In the genomic region with DNA sequence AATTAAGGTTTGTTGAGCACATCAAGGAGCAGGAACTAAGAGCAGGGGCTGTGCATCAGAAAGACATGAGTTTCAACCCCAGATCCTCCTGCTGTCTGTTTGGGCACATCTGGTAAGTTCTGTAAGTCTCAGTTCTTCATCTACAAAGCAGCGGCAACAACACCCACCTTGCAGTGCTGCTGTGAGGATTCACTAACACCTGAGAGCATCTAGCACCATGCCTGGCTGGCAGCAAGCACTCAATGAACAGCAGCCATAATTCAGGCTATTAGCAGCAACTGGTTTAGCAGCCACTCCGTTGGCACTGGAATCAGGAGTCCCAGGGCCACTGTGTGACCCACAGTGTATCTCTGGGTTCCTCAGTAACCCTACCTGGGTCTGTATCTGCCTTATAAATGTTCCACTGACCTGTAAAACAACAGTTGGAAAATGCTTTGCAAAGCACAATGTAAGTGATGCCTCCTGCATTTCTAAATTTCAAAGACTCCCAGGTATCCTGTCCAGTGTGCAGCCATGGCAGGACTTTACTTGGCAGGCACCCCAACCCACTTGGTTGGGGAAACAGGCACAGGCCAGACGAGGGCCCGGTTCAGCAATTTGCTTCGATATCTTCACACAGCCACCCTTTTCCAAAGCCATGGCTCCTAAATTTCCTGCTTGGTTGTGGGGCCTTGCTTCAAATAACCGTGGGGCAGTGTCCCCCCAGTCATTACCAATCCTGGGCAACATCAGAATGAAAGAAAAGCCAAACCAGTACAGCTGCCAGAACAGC, we compare ENCODE assay signal across 22 cellular contexts. TPM values are rescaled to one million over a fixed set of nuclear protein-coding genes. Genes with fewer than 3 reads are reported as not detected.
A peak's percentile ranks its signal among the peaks of the same experiment; 100 is the strongest.
DNase-seq lines count a peak whose midpoint lies in the region; ATAC-seq and TF ChIP-seq lines count a peak whose summit lies in the region.
"Had no signal": no experiment of that assay in that cellular context is flagged by ENCODE, and none has a peak within 500 bp of the region (broad histone marks: within the 10 kb centered on the region; RNA-seq: fewer than 3 reads in every experiment).

No MANE protein-coding gene starts in this region.

- DNase-seq in SK-N-SH (no peak), RWPE2 (ENCODE audit: low spot score) (no peak), mesenchymal stem cell (no peak), smooth muscle cell (lab: John Stamatoyannopoulos, UW; ENCODE audit: unreplicated experiment) (no peak), T-helper 2 cell (no peak), GM10266 (ENCODE audit: extremely low spot score) (no peak), NCI-H2196 treated with DMSO at 0.1 percent for 48 hours (lab: John Stamatoyannopoulos, UW; ENCODE audit: unreplicated experiment) (no peak)
- DNase-seq: activated CD4-positive, alpha-beta T cell treated with anti-CD3 and anti-CD28 coated beads for 48 hours; activated CD8-positive, alpha-beta memory T cell treated with anti-CD3 and anti-CD28 coated beads, Interleukin-2, amount 50 U/mL, for 48 hours; activated naive CD4-positive, alpha-beta T cell treated with Interleukin-2 at 50 U/mL for 16 hours; brain microvascular endothelial cell; dorsolateral prefrontal cortex; H7; left cardiac atrium; NCI-H82; SHP77 treated with DMSO at 0.1 percent for 48 hours; stimulated activated CD4-positive, alpha-beta T cell treated with anti-CD3 and anti-CD28 coated beads, Interleukin-4, amount 100 ng/mL, for 24 hours had no signal

- H3K9me2 ChIP-seq in SK-N-SH: no peaks in the 10 kb centered on the region

- H2AK5ac ChIP-seq in mesenchymal stem cell (ENCODE audit: low read length, severe bottlenecking): peak overlapping the region; percentile 46

- H3K9me3 ChIP-seq in SK-N-SH (no peaks in the 10 kb centered on the region), RWPE2 (ENCODE audit: severe bottlenecking) (no peaks in the 10 kb centered on the region), mesenchymal stem cell (ENCODE audit: control insufficient read depth, low read length) (no peaks in the 10 kb centered on the region), smooth muscle cell (replicated peaks; ENCODE audit: low read depth) (no peaks in the 10 kb centered on the region)
- H3K9me3 ChIP-seq: tibial nerve had no signal

- POLR2A ChIA-PET in SK-N-SH (lab: Yijun Ruan, JAX): no interaction called here

- H3K79me2 ChIP-seq in SK-N-SH (ENCODE audit: insufficient read depth): peaks cover 86% of the 10 kb centered on the region
- H3K79me2 ChIP-seq in smooth muscle cell (ENCODE audit: low read depth): peaks cover 70% of the 10 kb centered on the region

- ATAC-seq in SK-N-SH treated with all-trans-retinoic acid at 6 μM for 48 hours (no peak), RWPE2 (ENCODE audit: low read depth) (no peak)
- ATAC-seq: left cardiac atrium, sciatic nerve had no signal

- TF ChIP-seq EP300 in SK-N-SH (IDR thresholded peaks at IDR 0.05; ENCODE audit: borderline replicate concordance in 1 of 2, low read depth in 1 of 2, low read length in 1 of 2): no peak

- H3K14ac ChIP-seq in mesenchymal stem cell (ENCODE audit: low read length in 2 of 2): no peak overlapping the region

- H3K27ac ChIP-seq in SK-N-SH (ENCODE audit: low read depth in 2 of 2, low read length in 1 of 2): peak overlapping the region; percentile 60 to 82
- peak overlapping the region; percentile 17 for H3K27ac ChIP-seq in RWPE2 (ENCODE audit: poor library complexity, severe bottlenecking)
- H3K27ac ChIP-seq in mesenchymal stem cell (ENCODE audit: low read length, poor library complexity, severe bottlenecking): no peak overlapping the region
- peak overlapping the region; percentile 71 for H3K27ac ChIP-seq in smooth muscle cell (ENCODE audit: low read depth)
- H3K27ac ChIP-seq: 22Rv1, C4-2B had no signal

- H3K4me2 ChIP-seq in SK-N-SH (peak overlapping the region; percentile 74; the same call in 1 of the 2 replicates), mesenchymal stem cell (ENCODE audit: low read length, poor library complexity, severe bottlenecking) (no peak overlapping the region), smooth muscle cell (no peak overlapping the region)

- peaks cover 43% of the 10 kb centered on the region for H4K20me1 ChIP-seq in SK-N-SH (ENCODE audit: insufficient read depth)
- peaks cover 59% of the 10 kb centered on the region for H4K20me1 ChIP-seq in smooth muscle cell (ENCODE audit: low read depth)

- H3F3A ChIP-seq in SK-N-SH (replicated peaks; ENCODE audit: insufficient read depth): peaks cover 36% of the 10 kb centered on the region
- peaks cover 65% of the 10 kb centered on the region for H3F3A ChIP-seq in smooth muscle cell (ENCODE audit: low read depth)

- H3K4ac ChIP-seq in mesenchymal stem cell (ENCODE audit: low read depth in 1 of 2, low read length in 2 of 2): peak overlapping the region in 1 of 2 experiments; percentile 26

- TF ChIP-seq CTCF in SK-N-SH (IDR thresholded peaks at IDR 0.05) (no peak), RWPE2 (IDR thresholded peaks at IDR 0.05; ENCODE audit: poor library complexity, severe bottlenecking) (no peak), smooth muscle cell (IDR thresholded peaks at IDR 0.05; ENCODE audit: borderline replicate concordance, insufficient read depth, poor library complexity, severe bottlenecking) (no peak), GM10266 (IDR thresholded peaks at IDR 0.05; ENCODE audit: control insufficient read depth, insufficient read depth, low read depth, missing control alignments) (no peak)

- H2BK15ac ChIP-seq in mesenchymal stem cell (ENCODE audit: low read depth, poor library complexity, severe bottlenecking): peak overlapping the region; percentile 29

- no peak overlapping the region for H3K9ac ChIP-seq in SK-N-SH
- no peak overlapping the region for H3K9ac ChIP-seq in mesenchymal stem cell (ENCODE audit: low read length)
- H3K9ac ChIP-seq in smooth muscle cell (ENCODE audit: low read depth): no peak overlapping the region

- no peak overlapping the region for H2AFZ ChIP-seq in SK-N-SH (ENCODE audit: low read depth)
- no peak overlapping the region for H2AFZ ChIP-seq in mesenchymal stem cell (ENCODE audit: low read depth, low read length)
- no peak overlapping the region for H2AFZ ChIP-seq in smooth muscle cell (ENCODE audit: low read depth)

- peak overlapping the region in 1 of 2 experiments; percentile 1 for H3K18ac ChIP-seq in mesenchymal stem cell (ENCODE audit: low read depth in 1 of 2, low read length in 2 of 2)

- H2BK120ac ChIP-seq in mesenchymal stem cell (ENCODE audit: low read depth, low read length): no peak overlapping the region

- no peak overlapping the region for H4K8ac ChIP-seq in mesenchymal stem cell (ENCODE audit: low read length)

- H3K4me1 ChIP-seq in SK-N-SH (ENCODE audit: control insufficient read depth in 1 of 2, insufficient read depth in 2 of 2, low read depth in 1 of 2, low read length in 1 of 2): peaks cover 41 to 63% of the 10 kb centered on the region in 2 experiments
- H3K4me1 ChIP-seq in RWPE2 (ENCODE audit: insufficient read depth, poor library complexity, severe bottlenecking): peaks cover 25% of the 10 kb centered on the region
- peaks cover 49% of the 10 kb centered on the region for H3K4me1 ChIP-seq in mesenchymal stem cell (ENCODE audit: control insufficient read depth, insufficient read depth, low read depth, low read length)
- H3K4me1 ChIP-seq in smooth muscle cell (ENCODE audit: low read depth): peaks cover 49% of the 10 kb centered on the region

- no peak overlapping the region for H2BK5ac ChIP-seq in mesenchymal stem cell (ENCODE audit: low read depth, low read length, poor library complexity, severe bottlenecking)

- H2BK12ac ChIP-seq in mesenchymal stem cell (ENCODE audit: low read length in 2 of 2): peak overlapping the region in 1 of 2 experiments; percentile 23

- H4K91ac ChIP-seq in mesenchymal stem cell (ENCODE audit: low read length): no peak overlapping the region

- no peak overlapping the region for H3K23ac ChIP-seq in mesenchymal stem cell (ENCODE audit: low read length in 2 of 2)

- H3K36me3 ChIP-seq in SK-N-SH (replicated peaks in 1 of 2; ENCODE audit: control insufficient read depth in 1 of 2, insufficient read depth in 2 of 2, low read length in 1 of 2) (peaks cover 6 to 10% of the 10 kb centered on the region in 2 experiments), RWPE2 (ENCODE audit: low read depth) (peaks cover 8% of the 10 kb centered on the region; the same call in 1 of the 2 replicates), mesenchymal stem cell (ENCODE audit: control insufficient read depth in 1 of 2, insufficient read depth in 2 of 2, low read depth in 1 of 2, low read length in 2 of 2) (peaks cover 7% of the 10 kb centered on the region in 2 experiments), smooth muscle cell (ENCODE audit: low read depth) (no peaks in the 10 kb centered on the region)
- H3K36me3 ChIP-seq: tibial nerve had no signal

- 79% methylated on average over 6 of the region's 6 CpGs for WGBS in SK-N-SH (ENCODE audit: low lambda C conversion rate)
- 95% methylated on average over 5 of the region's 6 CpGs for WGBS in mesenchymal stem cell
- 92% methylated on average over 6 of the region's 6 CpGs for WGBS in smooth muscle cell (ENCODE audit: low lambda C conversion rate)

- TF ChIP-seq RAD21 in SK-N-SH (IDR thresholded peaks at IDR 0.05; ENCODE audit: low read length): no peak

- H3K27me3 ChIP-seq in SK-N-SH (ENCODE audit: insufficient read depth) (no peaks in the 10 kb centered on the region), RWPE2 (ENCODE audit: insufficient read depth, poor library complexity, severe bottlenecking) (no peaks in the 10 kb centered on the region), mesenchymal stem cell (ENCODE audit: control insufficient read depth in 1 of 2, insufficient read depth in 1 of 2, low read length in 2 of 2) (no peaks in the 10 kb centered on the region), smooth muscle cell (ENCODE audit: low read depth) (no peaks in the 10 kb centered on the region)
- H3K27me3 ChIP-seq: brain microvascular endothelial cell, dorsolateral prefrontal cortex, tibial nerve had no signal

- H3K4me3 ChIP-seq in SK-N-SH (ENCODE audit: low read depth in 2 of 2, low read length in 1 of 2) (no peak overlapping the region), RWPE2 (ENCODE audit: severe bottlenecking) (no peak overlapping the region), mesenchymal stem cell (ENCODE audit: insufficient read depth in 1 of 2, low read depth in 1 of 2, low read length in 2 of 2) (no peak overlapping the region), smooth muscle cell (no peak overlapping the region)
- H3K4me3 ChIP-seq: dorsolateral prefrontal cortex, tibial nerve had no signal

- peaks cover 2% of the 10 kb centered on the region for H3K79me1 ChIP-seq in mesenchymal stem cell (replicated peaks; ENCODE audit: low read length, poor library complexity, severe bottlenecking)

- CTCF ChIA-PET in SK-N-SH (lab: Yijun Ruan, JAX): interaction anchor here (1.8 kb wide), 1 partner anchor 40 kb away, joined by 5 read pairs; no protein-coding TSS in a partner anchor

RNA-seq across cellular contexts. Expression of gene ST3GAL2, which starts 4.2 kb away (rescaled TPM):
- polyA plus RNA-seq in SK-N-SH (2012; rRNA removed) (11.4 and 19.9 TPM in 2 replicates), smooth muscle cell (31.6 and 42.3 TPM in 2 replicates)
- polyA plus RNA-seq in SK-N-SH (2012; cell fraction: cytosol; rRNA removed): 6.6 and 13.1 TPM in 2 replicates
- 13.6 and 16.1 TPM in 2 replicates for polyA plus RNA-seq in SK-N-SH (2012; cell fraction: nucleus; rRNA removed)
- 52.5 TPM for polyA plus RNA-seq in mesenchymal stem cell (2013, experiment 1 of 2)
- polyA plus RNA-seq in mesenchymal stem cell (2013, experiment 2 of 2): 48.9 TPM
- total RNA-seq in smooth muscle cell: 30.2 and 32.5 TPM in 2 replicates

RNA-seq across cellular contexts. Expression of gene FCSK, which starts 19.7 kb away (rescaled TPM):
- polyA plus RNA-seq in SK-N-SH (2012; rRNA removed): 9.7 and 10.4 TPM in 2 replicates
- 2.3 and 3.3 TPM in 2 replicates for polyA plus RNA-seq in SK-N-SH (2012; cell fraction: cytosol; rRNA removed)
- 47.7 and 71.8 TPM in 2 replicates for polyA plus RNA-seq in SK-N-SH (2012; cell fraction: nucleus; rRNA removed)
- 3.7 TPM for polyA plus RNA-seq in mesenchymal stem cell (2013, experiment 1 of 2)
- 3.7 TPM for polyA plus RNA-seq in mesenchymal stem cell (2013, experiment 2 of 2)
- total RNA-seq in smooth muscle cell: 5.7 and 16.5 TPM in 2 replicates
- polyA plus RNA-seq in smooth muscle cell: 4.8 and 6.3 TPM in 2 replicates
